In the genomic region with DNA sequence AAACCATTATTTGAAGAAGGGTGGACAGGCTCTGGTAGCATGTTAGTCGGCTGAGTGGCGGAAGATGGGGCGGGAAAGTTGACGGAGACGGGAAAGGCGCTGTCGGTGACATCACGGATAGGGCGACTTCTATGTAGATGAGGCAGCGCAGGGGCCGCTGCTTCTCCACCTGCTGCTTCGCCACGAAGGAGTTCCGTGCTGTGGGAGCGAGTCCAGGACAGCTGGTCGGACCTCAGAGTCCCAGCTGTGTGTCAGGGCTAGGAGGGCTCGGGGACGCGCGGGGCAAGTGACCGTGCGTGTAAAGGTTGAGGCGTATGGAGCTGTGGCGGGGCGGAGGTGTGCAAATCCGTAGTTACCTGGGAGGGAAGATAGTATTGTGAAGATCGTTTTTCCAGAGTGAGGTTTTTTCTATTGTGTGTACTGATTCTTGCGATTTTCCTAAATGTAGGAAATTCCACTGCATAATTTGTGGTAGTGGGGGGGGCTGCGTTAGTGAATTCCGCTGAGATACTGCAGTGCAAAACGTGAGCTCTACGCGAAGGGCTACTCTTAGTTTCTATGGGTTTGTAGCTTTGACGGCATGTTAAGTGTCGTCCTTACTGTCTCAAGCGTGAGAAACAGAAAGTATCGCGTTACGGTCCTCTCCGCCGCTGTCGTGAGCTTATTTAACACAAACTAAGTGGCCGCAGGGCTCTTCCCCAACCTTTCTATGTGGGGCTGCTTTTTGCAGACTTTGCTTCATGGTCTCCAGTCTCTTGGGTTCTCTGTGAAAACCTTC, we compare ENCODE assay signal across 8 cellular contexts.
DNase-seq lines count a peak whose midpoint lies in the region; ATAC-seq and TF ChIP-seq lines count a peak whose summit lies in the region.

No MANE protein-coding gene starts in this region.

- ATAC-seq in GM18907 (IDR thresholded peaks at IDR 0.05; ENCODE audit: unreplicated experiment) = peak; percentile 65
- peak; percentile 76 to 83 for ATAC-seq in left cardiac atrium

- H3K27ac ChIP-seq in HL-60 (replicated peaks) (peak overlapping the region; percentile 74), uterus (peak overlapping the region; percentile 39 to 69)

- intact Hi-C loops in left cardiac atrium (cut with DNase I) = no loop called here
- intact Hi-C loops in posterior cingulate gyrus (cut with DNase I) = no loop called here
- intact Hi-C loops in uterus (cut with DNase I; ENCODE audit: low total_unique reads) = no loop called here

- peaks cover 25% of the 10 kb centered on the region for H3K4me1 Mint-ChIP-seq in activated naive CD8-positive, alpha-beta T cell treated with anti-CD3 and anti-CD28 coated beads for 36 hours

- H3K4me3 Mint-ChIP-seq in activated naive CD8-positive, alpha-beta T cell treated with anti-CD3 and anti-CD28 coated beads for 36 hours = peak overlapping the region; percentile 83

- no peaks in the 10 kb centered on the region for H3K36me3 Mint-ChIP-seq in activated naive CD8-positive, alpha-beta T cell treated with anti-CD3 and anti-CD28 coated beads for 36 hours

- H3K27me3 ChIP-seq in HL-60 (ENCODE audit: insufficient read depth, poor library complexity, severe bottlenecking) = no peaks in the 10 kb centered on the region
- no peaks in the 10 kb centered on the region for H3K27me3 ChIP-seq in uterus

- H3K4me3 ChIP-seq in HL-60 (replicated peaks; ENCODE audit: insufficient read depth, low read length) (peak overlapping the region; percentile 50), uterus (peak overlapping the region; percentile 43)

- no peaks in the 10 kb centered on the region for H3K36me3 ChIP-seq in uterus

- H3K9me3 Mint-ChIP-seq in activated naive CD8-positive, alpha-beta T cell treated with anti-CD3 and anti-CD28 coated beads for 36 hours = no peaks in the 10 kb centered on the region

- H3K27me3 Mint-ChIP-seq in activated naive CD8-positive, alpha-beta T cell treated with anti-CD3 and anti-CD28 coated beads for 36 hours = peaks cover 12% of the 10 kb centered on the region

- DNase-seq in ACHN (peak; percentile 97), HL-60 (ENCODE audit: low read depth in 1 of 2, low spot score in 1 of 2) (peak; percentile 41 to 65), SHP77 (lab: John Stamatoyannopoulos, UW) (peak; percentile 98), left cardiac atrium (peak; percentile 56), posterior cingulate gyrus (peak in 9 of 10 donors; percentile 30 to 94 (median 60)), uterus (peak; percentile 42 to 55)
- DNase-seq in activated naive CD8-positive, alpha-beta T cell treated with anti-CD3 and anti-CD28 coated beads for 36 hours = peak; percentile 77

- peak; percentile 13 to 29 for TF ChIP-seq POLR2A in uterus (IDR thresholded peaks at IDR 0.05)

- H3K27ac Mint-ChIP-seq in activated naive CD8-positive, alpha-beta T cell treated with anti-CD3 and anti-CD28 coated beads for 36 hours = peak overlapping the region; percentile 99

- H3K4me1 ChIP-seq in uterus = no peaks in the 10 kb centered on the region

- no peak for TF ChIP-seq CTCF in HL-60 (IDR thresholded peaks at IDR 0.05; ENCODE audit: insufficient read depth, low read length)
- no peak for TF ChIP-seq CTCF in uterus (IDR thresholded peaks at IDR 0.05)

- in situ Hi-C loops in ACHN (cut with HindIII; ENCODE audit: low pct_ligation_motif_present, low pct_unique_long_range_greater_than_20kb, low sequenced_read_pairs) = no loop called here

- no peaks in the 10 kb centered on the region for H3K9me3 ChIP-seq in uterus

Comparison
In these comparisons a context has a peak if more than half of its experiments do, and no peak if none do; other contexts are left out.
1. Peak in every context shown above with its lines: DNase-seq, ATAC-seq, H3K4me3 ChIP-seq and H3K27ac ChIP-seq.